ENCODE assay signal across 9 cellular contexts in genomic region chr19:18865973-18866799, GRCh38. TPM values are rescaled to one million over a fixed set of nuclear protein-coding genes. Genes with fewer than 3 reads are reported as not detected.
DNase-seq lines count a peak whose midpoint lies in the region; ATAC-seq and TF ChIP-seq lines count a peak whose summit lies in the region.
"Had no signal": no experiment of that assay in that cellular context is flagged by ENCODE, and none has a peak within 500 bp of the region (broad histone marks: within the 10 kb centered on the region; RNA-seq: fewer than 3 reads in every experiment).

No MANE protein-coding gene starts in this region.

- no peak overlapping the region for H3K27ac ChIP-seq in lung (ENCODE audit: low read depth in 1 of 2, low read length in 1 of 2)

- H3K4me1 ChIP-seq in lung (ENCODE audit: control insufficient read depth in 2 of 2, insufficient read depth in 2 of 2, low read length in 2 of 2), result peaks cover 3 to 9% of the 10 kb centered on the region in 2 donors

- H3K4me3 ChIP-seq in MG63 (peak overlapping the region; percentile 16; the same call in 1 of the 2 replicates), lung (no peak overlapping the region)

- no peaks in the 10 kb centered on the region for H3K9me3 ChIP-seq in MG63
- H3K9me3 ChIP-seq in lung (ENCODE audit: control insufficient read depth in 2 of 2, insufficient read depth in 1 of 2, low read length in 1 of 2), result no peaks in the 10 kb centered on the region

- H3K27me3 ChIP-seq in MG63, result no peaks in the 10 kb centered on the region
- no peaks in the 10 kb centered on the region for H3K27me3 ChIP-seq in lung (ENCODE audit: control insufficient read depth, insufficient read depth)

- TF ChIP-seq CTCF in GM10266 (IDR thresholded peaks at IDR 0.05; ENCODE audit: control insufficient read depth, insufficient read depth, low read depth, missing control alignments) (peak; percentile 92), lung (IDR thresholded peaks at IDR 0.05; ENCODE audit: control extremely low read depth, extremely low read depth) (peak; percentile 63)

- WGBS in lung, 2 donors, result 39 to 41% methylated on average over 38 of the region's 38 CpGs

- peaks cover 65% of the 10 kb centered on the region for H3K36me3 ChIP-seq in MG63
- peaks cover 6 to 60% of the 10 kb centered on the region in 2 donors for H3K36me3 ChIP-seq in lung (ENCODE audit: control insufficient read depth in 2 of 2, insufficient read depth in 2 of 2, low read length in 2 of 2)

- ATAC-seq in lung (ENCODE audit: insufficient read depth, low FRiP score), result peak; percentile 80

- DNase-seq in GM10266 (ENCODE audit: extremely low spot score) (peak; percentile 96), MG63 (peak; percentile 69), dermis blood vessel endothelial cell (peak; percentile 81), lung (ENCODE audit: low spot score) (no peak), NCI-H187 (lab: John Stamatoyannopoulos, UW) (no peak), NCI-H345 (lab: John Stamatoyannopoulos, UW) (no peak)
- DNase-seq in activated CD4-positive, alpha-beta T cell treated with anti-CD3 and anti-CD28 coated beads, Interleukin-2, amount 50 U/mL, for 1 hour, result peak; percentile 61
- peak; percentile 24 for DNase-seq in stimulated activated CD8-positive, alpha-beta memory T cell treated with anti-CD3 and anti-CD28 coated beads, Interleukin-12 subunit alpha, Interleukin-12 subunit beta, amount 100 ng/mL, for 4 hours (ENCODE audit: low read depth)

RNA-seq across cellular contexts. Expression of gene CERS1, which starts 29.8 kb away (rescaled TPM):
- 8.4 and 9.9 TPM in 2 replicates for total RNA-seq in MG63 (2014; rRNA removed; shearing (Covaris generic); ENCODE audit: low replicate concordance)
- total RNA-seq in dermis blood vessel endothelial cell, result 1.0 and 1.3 TPM in 2 replicates
- total RNA-seq in lung, result 1 to 10 TPM in 1 of 2 donors, under 1 TPM in 1; 0.55 to 1.7 TPM
- polyA plus RNA-seq in lung, result under 1 TPM; 0.14 to 0.16 TPM
- total RNA-seq: T-helper 2 cell treated with Interferon-gamma antibody and Interleukin-4, amounts not matched to agents 100 ng/mL and 5 ng/mL, for 36 hours had no signal

RNA-seq across cellular contexts. Expression of gene UPF1, which starts 34.4 kb away (rescaled TPM):
- 66.0 and 80.2 TPM in 2 replicates for total RNA-seq in MG63 (2014; rRNA removed; shearing (Covaris generic); ENCODE audit: low replicate concordance)
- total RNA-seq in dermis blood vessel endothelial cell (100 and 107 TPM in 2 replicates), lung (10 to 100 TPM; 78.8 to 89.2 TPM)
- polyA plus RNA-seq in lung, result 10 to 100 TPM; 48.3 to 50.1 TPM

RNA-seq across cellular contexts. Expression of gene COPE, which starts 53.0 kb away (rescaled TPM):
- total RNA-seq in MG63 (2014; rRNA removed; shearing (Covaris generic); ENCODE audit: low replicate concordance), result 528 and 780 TPM in 2 replicates
- total RNA-seq in dermis blood vessel endothelial cell (215 TPM in 2 replicates), lung (100 to 1,000 TPM in 1 of 2 donors, 10 to 100 TPM in 1; 94.1 to 265 TPM)
- 100 to 1,000 TPM; 285 to 365 TPM for polyA plus RNA-seq in lung

RNA-seq across cellular contexts. Expression of gene DDX49, which starts 53.3 kb away (rescaled TPM):
- total RNA-seq in MG63 (2014; rRNA removed; shearing (Covaris generic); ENCODE audit: low replicate concordance), result 142 and 214 TPM in 2 replicates
- 57.9 and 63.5 TPM in 2 replicates for total RNA-seq in dermis blood vessel endothelial cell
- total RNA-seq in lung, result 10 to 100 TPM; 32.2 to 59.8 TPM
- polyA plus RNA-seq in lung, result 10 to 100 TPM; 52.6 to 69.1 TPM

Comparison
In these comparisons a context has a peak if more than half of its experiments do, and no peak if none do; other contexts are left out.
1. DNase-seq: peak in GM10266 (single experiment), MG63 (single experiment), activated CD4-positive, alpha-beta T cell treated with anti-CD3 and anti-CD28 coated beads, Interleukin-2, amount 50 U/mL, for 1 hour (single experiment), dermis blood vessel endothelial cell (single experiment) and stimulated activated CD8-positive, alpha-beta memory T cell treated with anti-CD3 and anti-CD28 coated beads, Interleukin-12 subunit alpha, Interleukin-12 subunit beta, amount 100 ng/mL, for 4 hours (single experiment); none in lung (single experiment), NCI-H187 (0 of 2) and NCI-H345 (single experiment).